In genomic region chr7:80772347-80773101, GRCh38 we compare ENCODE assay signal across 22 cellular contexts.
DNase-seq lines count a peak whose midpoint lies in the region; TF ChIP-seq lines count a peak whose summit lies in the region.
"Had no signal": no experiment of that assay in that cellular context is flagged by ENCODE, and none has a peak within 500 bp of the region (broad histone marks: within the 10 kb centered on the region; RNA-seq: fewer than 3 reads in every experiment).

No MANE protein-coding gene starts in this region.

- peak; percentile 5 for DNase-seq in NCI-H345 (lab: John Stamatoyannopoulos, UW)
- no peak for DNase-seq in NCI-H345 treated with DMSO at 0.1 percent for 48 hours (lab: John Stamatoyannopoulos, UW; ENCODE audit: unreplicated experiment)
- DNase-seq in NCI-H748 treated with DMSO at 0.1 percent for 48 hours (lab: John Stamatoyannopoulos, UW) = peak; percentile 9
- no peak for DNase-seq in left ventricle myocardium inferior
- no peak for DNase-seq in uterus
- DNase-seq in amygdala (lab: John Stamatoyannopoulos, UW) = no peak
- DNase-seq in T-helper 1 cell = no peak
- no peak for DNase-seq in activated T-cell treated with anti-CD3 and anti-CD28 coated beads, Interleukin-2, amount 50 U/mL, for 24 hours
- DNase-seq: activated CD4-positive, alpha-beta memory T cell treated with anti-CD3 and anti-CD28 coated beads for 36 hours; activated T-cell treated with anti-CD3 and anti-CD28 coated beads, Interleukin-2, amount 50 U/mL, for 1 hour; CD4-positive, CD25-positive, alpha-beta regulatory T cell; foreskin keratinocyte; left colon; SHP77; stimulated activated naive B cell treated with anti-CD40 and anti-IgM and Interleukin-4, amounts not matched to agents 10 μg/mL and 1 μg/mL and 100 μg/mL, for 72 hours had no signal

- H3K4me3 ChIP-seq in left ventricle myocardium inferior = no peak overlapping the region
- no peak overlapping the region for H3K4me3 ChIP-seq in uterus
- H3K4me3 ChIP-seq: coronary artery, mucosa of descending colon, tibial nerve had no signal

- no peak overlapping the region for H3K4me3 Mint-ChIP-seq in activated T-cell treated with anti-CD3 and anti-CD28 coated beads, Interleukin-2, amount 50 U/mL, for 24 hours
- H3K4me3 Mint-ChIP-seq: activated CD4-positive, alpha-beta memory T cell treated with anti-CD3 and anti-CD28 coated beads for 36 hours; activated naive CD8-positive, alpha-beta T cell; CD4-positive, CD25-positive, alpha-beta regulatory T cell; IgD-negative memory B cell; stimulated activated naive B cell treated with anti-CD40 and anti-IgM and Interleukin-4, amounts not matched to agents 10 μg/mL and 1 μg/mL and 100 μg/mL, for 72 hours; T-helper 1 cell treated with Interleukin-12 subunit alpha and Interleukin-12 subunit beta and Interleukin-4 antibody, amounts not matched to agents 30 μg/mL and 1 μg/mL, for 36 hours had no signal

- H3K27ac Mint-ChIP-seq in activated T-cell treated with anti-CD3 and anti-CD28 coated beads, Interleukin-2, amount 50 U/mL, for 24 hours = no peak overlapping the region
- H3K27ac Mint-ChIP-seq: activated CD4-positive, alpha-beta memory T cell treated with anti-CD3 and anti-CD28 coated beads for 36 hours; activated naive CD8-positive, alpha-beta T cell; CD4-positive, CD25-positive, alpha-beta regulatory T cell; IgD-negative memory B cell; stimulated activated naive B cell treated with anti-CD40 and anti-IgM and Interleukin-4, amounts not matched to agents 10 μg/mL and 1 μg/mL and 100 μg/mL, for 72 hours; T-helper 1 cell treated with Interleukin-12 subunit alpha and Interleukin-12 subunit beta and Interleukin-4 antibody, amounts not matched to agents 30 μg/mL and 1 μg/mL, for 36 hours had no signal

- no peak for TF ChIP-seq CTCF in left ventricle myocardium inferior (IDR thresholded peaks at IDR 0.05; ENCODE audit: borderline replicate concordance)
- TF ChIP-seq CTCF in uterus (IDR thresholded peaks at IDR 0.05) = no peak

- no peaks in the 10 kb centered on the region for H3K27me3 Mint-ChIP-seq in activated T-cell treated with anti-CD3 and anti-CD28 coated beads, Interleukin-2, amount 50 U/mL, for 24 hours
- H3K27me3 Mint-ChIP-seq: activated CD4-positive, alpha-beta memory T cell treated with anti-CD3 and anti-CD28 coated beads for 36 hours; activated naive CD8-positive, alpha-beta T cell; CD4-positive, CD25-positive, alpha-beta regulatory T cell; IgD-negative memory B cell had no signal

- H3K4me1 Mint-ChIP-seq in activated T-cell treated with anti-CD3 and anti-CD28 coated beads, Interleukin-2, amount 50 U/mL, for 24 hours (ENCODE audit: low read depth) = no peaks in the 10 kb centered on the region
- H3K4me1 Mint-ChIP-seq: CD4-positive, CD25-positive, alpha-beta regulatory T cell; IgD-negative memory B cell; stimulated activated naive B cell treated with anti-CD40 and anti-IgM and Interleukin-4, amounts not matched to agents 10 μg/mL and 1 μg/mL and 100 μg/mL, for 72 hours had no signal

- no peaks in the 10 kb centered on the region for H3K9me3 ChIP-seq in left ventricle myocardium inferior (replicated peaks)
- H3K9me3 ChIP-seq in uterus = no peaks in the 10 kb centered on the region
- H3K9me3 ChIP-seq: mucosa of descending colon, tibial nerve had no signal

- intact Hi-C loops in left ventricle myocardium inferior (cut with micrococcal nuclease) = no loop called here
- intact Hi-C loops in uterus (cut with DNase I; ENCODE audit: low total_unique reads) = no loop called here

- H3K36me3 Mint-ChIP-seq in activated T-cell treated with anti-CD3 and anti-CD28 coated beads, Interleukin-2, amount 50 U/mL, for 24 hours (ENCODE audit: low read depth) = no peaks in the 10 kb centered on the region
- H3K36me3 Mint-ChIP-seq: activated CD4-positive, alpha-beta memory T cell treated with anti-CD3 and anti-CD28 coated beads for 36 hours; activated naive CD8-positive, alpha-beta T cell; CD4-positive, CD25-positive, alpha-beta regulatory T cell; IgD-negative memory B cell; stimulated activated naive B cell treated with anti-CD40 and anti-IgM and Interleukin-4, amounts not matched to agents 10 μg/mL and 1 μg/mL and 100 μg/mL, for 72 hours had no signal

- H3K27ac ChIP-seq in left ventricle myocardium inferior (replicated peaks) (peak overlapping the region; percentile 81), uterus (peak overlapping the region; percentile 58 to 70)
- H3K27ac ChIP-seq: coronary artery, foreskin keratinocyte, HL-60, tibial nerve had no signal

- H3K27me3 ChIP-seq in left ventricle myocardium inferior (ENCODE audit: low read depth) (no peaks in the 10 kb centered on the region), uterus (no peaks in the 10 kb centered on the region)
- H3K27me3 ChIP-seq: foreskin keratinocyte, tibial nerve had no signal

- H3K4me1 ChIP-seq in left ventricle myocardium inferior (peaks cover 50% of the 10 kb centered on the region), uterus (peaks cover under 1 to 12% of the 10 kb centered on the region in 2 donors)

- no peak for TF ChIP-seq POLR2A in uterus (IDR thresholded peaks at IDR 0.05)

- H3K36me3 ChIP-seq in left ventricle myocardium inferior = no peaks in the 10 kb centered on the region
- H3K36me3 ChIP-seq in uterus = no peaks in the 10 kb centered on the region
- H3K36me3 ChIP-seq: tibial nerve had no signal

- no peaks in the 10 kb centered on the region for H3K9me3 Mint-ChIP-seq in activated T-cell treated with anti-CD3 and anti-CD28 coated beads, Interleukin-2, amount 50 U/mL, for 24 hours
- H3K9me3 Mint-ChIP-seq: stimulated activated naive B cell treated with anti-CD40 and anti-IgM and Interleukin-4, amounts not matched to agents 10 μg/mL and 1 μg/mL and 100 μg/mL, for 72 hours; T-helper 1 cell treated with Interleukin-12 subunit alpha and Interleukin-12 subunit beta and Interleukin-4 antibody, amounts not matched to agents 30 μg/mL and 1 μg/mL, for 36 hours had no signal

Comparison
In these comparisons a context has a peak if more than half of its experiments do, and no peak if none do; other contexts are left out.
1. DNase-seq: peak in NCI-H345 (single experiment) and NCI-H748 treated with DMSO at 0.1 percent for 48 hours (single experiment); none in NCI-H345 treated with DMSO at 0.1 percent for 48 hours (single experiment), left ventricle myocardium inferior (single experiment), uterus (0 of 2), amygdala (0 of 56), T-helper 1 cell (0 of 5) and activated T-cell treated with anti-CD3 and anti-CD28 coated beads, Interleukin-2, amount 50 U/mL, for 24 hours (single experiment).